8 cellular contexts compared by ENCODE assay signal in the genomic region with DNA sequence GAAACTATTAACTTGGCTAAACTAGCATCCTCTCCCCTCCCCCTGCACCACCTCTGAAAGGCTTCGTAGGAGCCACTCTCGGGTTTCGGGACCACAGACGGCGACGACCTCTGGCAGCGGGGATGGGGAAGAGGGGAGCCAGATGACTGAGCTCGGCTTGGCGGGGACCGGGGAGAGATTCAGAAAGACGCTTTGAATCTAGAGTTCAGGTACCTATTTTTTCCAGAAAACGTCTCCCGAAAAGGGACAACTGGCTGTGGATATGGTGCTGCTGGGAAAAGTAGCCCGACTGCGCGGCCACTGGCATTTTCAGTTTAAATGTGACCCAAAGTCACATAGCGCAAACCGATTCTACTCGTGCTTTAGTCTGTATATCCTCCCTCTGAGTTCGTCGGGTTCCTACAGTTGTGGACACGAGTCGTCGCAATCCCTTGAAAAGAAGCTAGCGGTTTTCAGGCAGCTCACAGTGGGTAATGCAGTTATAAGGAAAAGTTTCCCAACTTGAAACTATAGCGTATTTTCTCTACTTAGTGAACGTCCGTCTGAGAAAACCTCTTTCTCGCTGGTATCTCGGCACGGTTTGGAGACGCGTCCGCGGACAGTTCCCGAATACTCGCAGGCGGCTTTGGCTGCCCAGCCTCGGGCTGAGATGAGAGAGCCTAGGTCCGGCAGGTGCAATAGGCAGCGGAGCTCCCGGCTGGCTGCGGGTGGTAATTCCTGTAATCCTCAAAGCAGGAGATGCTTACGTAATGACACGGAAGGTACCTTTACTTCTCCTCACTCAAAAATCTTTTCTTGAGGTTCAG. TPM values are rescaled to one million over a fixed set of nuclear protein-coding genes. Genes with fewer than 3 reads are reported as not detected.
DNase-seq lines count a peak whose midpoint lies in the region; ATAC-seq and TF ChIP-seq lines count a peak whose summit lies in the region.
"Had no signal": no experiment of that assay in that cellular context is flagged by ENCODE, and none has a peak within 500 bp of the region (broad histone marks: within the 10 kb centered on the region; RNA-seq: fewer than 3 reads in every experiment).

No MANE protein-coding gene starts in this region.

- H3K4me3 ChIP-seq in NT2/D1 (ENCODE audit: insufficient read length, low read depth) (peak overlapping the region; percentile 62), right lobe of liver (peak overlapping the region; percentile 9 to 40 (median 37))

- H3K36me3 ChIP-seq in NT2/D1 (ENCODE audit: insufficient read depth, insufficient read length, low read length) (no peaks in the 10 kb centered on the region), right lobe of liver (no peaks in the 10 kb centered on the region)

- no peaks in the 10 kb centered on the region for H3K9me3 ChIP-seq in NT2/D1 (ENCODE audit: insufficient read depth, low read length)
- H3K9me3 ChIP-seq in right lobe of liver: no peaks in the 10 kb centered on the region

- intact Hi-C loops in right lobe of liver (cut with DNase I): no loop called here

- 1% methylated on average over 35 of the region's 45 CpGs for WGBS in right lobe of liver (ENCODE audit: insufficient coverage, low coverage, low lambda C conversion rate, missing lambda C conversion rate)

- TF ChIP-seq POLR2A in right lobe of liver (IDR thresholded peaks at IDR 0.05): no peak

- peaks cover 35% of the 10 kb centered on the region for H3K27me3 ChIP-seq in NT2/D1 (ENCODE audit: insufficient read depth, insufficient read length)
- no peaks in the 10 kb centered on the region for H3K27me3 ChIP-seq in right lobe of liver

- H3K9ac ChIP-seq in NT2/D1 (ENCODE audit: insufficient read length, low read depth): peak overlapping the region; percentile 56

- DNase-seq in NT2/D1 (ENCODE audit: low read depth, low spot score) (no peak), ecto neural progenitor cell (ENCODE audit: low spot score) (peak; percentile 71), right lobe of liver (peak in 2 of 3 donors; percentile 39 to 55), superior temporal gyrus (ENCODE audit: extremely low spot score) (peak; percentile 53), GM19238 (ENCODE audit: insufficient read length, low spot score) (no peak)

- no peak overlapping the region for H3K27ac ChIP-seq in right lobe of liver

- peak; percentile 19 for ATAC-seq in GM19438 (IDR thresholded peaks at IDR 0.05; ENCODE audit: low read depth, unreplicated experiment)
- peak; percentile 21 to 45 (median 26) for ATAC-seq in right lobe of liver
- ATAC-seq in GM21381 (IDR thresholded peaks at IDR 0.05; ENCODE audit: unreplicated experiment): no peak

- H3K4me1 ChIP-seq in NT2/D1 (ENCODE audit: insufficient read depth, insufficient read length) (no peaks in the 10 kb centered on the region), right lobe of liver (peaks cover 0 to 13% (median 0%) of the 10 kb centered on the region in 4 donors)

- no peak for TF ChIP-seq CTCF in right lobe of liver (IDR thresholded peaks at IDR 0.05)

RNA-seq across cellular contexts. Expression of a gene that starts 1.3 kb away (rescaled TPM):
- 1 to 10 TPM in 1 of 6 experiments, under 1 TPM in 5; 0.18 to 1.2 (median 0.31) TPM for total RNA-seq in right lobe of liver
- total RNA-seq: T-helper 2 cell treated with Interferon-gamma antibody and Interleukin-4, amounts not matched to agents 100 ng/mL and 5 ng/mL, for 36 hours had no signal

Comparison
In these comparisons a context has a peak if more than half of its experiments do, and no peak if none do; other contexts are left out.
1. DNase-seq: peak in ecto neural progenitor cell (single experiment), right lobe of liver (2 of 3) and superior temporal gyrus (single experiment); none in NT2/D1 (single experiment) and GM19238 (single experiment).